Comparison of ENCODE assay signal across 23 cellular contexts in the genomic region with DNA sequence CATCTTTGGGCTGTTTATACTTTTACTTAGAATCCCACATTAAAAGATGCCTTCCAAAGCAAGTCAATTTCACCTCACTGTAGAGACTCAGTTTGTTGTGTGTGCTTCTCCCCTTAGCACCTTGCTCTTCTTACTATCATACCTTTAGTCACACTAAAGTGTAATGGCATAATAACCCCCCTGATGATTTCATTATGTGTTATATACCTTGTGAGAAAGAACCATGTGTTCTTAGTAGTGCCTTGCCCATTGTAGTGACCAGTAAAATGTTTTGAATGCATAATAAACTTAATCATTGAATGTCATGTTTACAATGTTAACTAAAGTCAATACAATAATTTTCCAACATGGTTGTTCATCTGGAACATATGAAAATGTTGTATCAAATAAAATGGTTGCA.
DNase-seq lines count a peak whose midpoint lies in the region; ATAC-seq, FAIRE-seq and TF ChIP-seq lines count a peak whose summit lies in the region.
"Had no signal": no experiment of that assay in that cellular context is flagged by ENCODE, and none has a peak within 500 bp of the region (broad histone marks: within the 10 kb centered on the region; RNA-seq: fewer than 3 reads in every experiment).

No MANE protein-coding gene starts in this region.

- DNase-seq in D721Med (ENCODE audit: insufficient read length, low spot score) = no peak
- DNase-seq in left colon = no peak
- no peak for DNase-seq in transverse colon
- DNase-seq in cerebellum (ENCODE audit: low spot score) = no peak
- no peak for DNase-seq in ascending aorta (ENCODE audit: low spot score in 2 of 2)
- DNase-seq: AML-193; Caco-2; Calu3; CD4-positive, alpha-beta T cell; CD8-positive, alpha-beta T cell; DMS 273 treated with DMSO at 0.1 percent for 48 hours; DMS153; DMS79; DND-41; EL; GDM1 had no signal

- H3K4me3 ChIP-seq in transverse colon = no peak overlapping the region
- no peak overlapping the region for H3K4me3 ChIP-seq in ascending aorta
- H3K4me3 ChIP-seq: A549; BLaER1 treated with 17β-estradiol and CSF1 and Interleukin-3, amounts not matched to agents 10 nM and 100 nM; GM12878 had no signal

- ATAC-seq in left colon (peak; percentile 78), GM18907 (IDR thresholded peaks at IDR 0.05; ENCODE audit: unreplicated experiment) (no peak)
- ATAC-seq: A549; CD8-positive, alpha-beta T cell; GM12878 had no signal

- FAIRE-seq in D721Med (lab: Jason Lieb, UNC) = peak; percentile 6
- FAIRE-seq: A549, GM12878, GM12892, GM18507 had no signal

- intact Hi-C loops in left colon (cut with DNase I, micrococcal nuclease) = no loop called here
- intact Hi-C loops in transverse colon (cut with DNase I; ENCODE audit: low total_unique reads) = no loop called here
- intact Hi-C loops in ascending aorta (cut with DNase I) = no loop called here

- TF ChIP-seq POLR2A in transverse colon (IDR thresholded peaks at IDR 0.05) = no peak

- H3K9me3 ChIP-seq in transverse colon (no peaks in the 10 kb centered on the region), ascending aorta (no peaks in the 10 kb centered on the region)
- H3K9me3 ChIP-seq: A549; BLaER1 treated with 17β-estradiol and CSF1 and Interleukin-3, amounts not matched to agents 10 nM and 100 nM; Caco-2 had no signal

- no peak for TF ChIP-seq EP300 in transverse colon (IDR thresholded peaks at IDR 0.05; ENCODE audit: low read depth)

- no peaks in the 10 kb centered on the region for H3K36me3 ChIP-seq in transverse colon
- no peaks in the 10 kb centered on the region for H3K36me3 ChIP-seq in ascending aorta
- H3K36me3 ChIP-seq: BLaER1 treated with 17β-estradiol and CSF1 and Interleukin-3, amounts not matched to agents 10 nM and 100 nM had no signal

- H3K4me1 ChIP-seq in transverse colon = peaks cover 0 to 20% (median 9%) of the 10 kb centered on the region in 4 donors
- H3K4me1 ChIP-seq in ascending aorta = no peaks in the 10 kb centered on the region
- H3K4me1 ChIP-seq: A549; BLaER1 treated with 17β-estradiol and CSF1 and Interleukin-3, amounts not matched to agents 10 nM and 100 nM; Caco-2 had no signal

- peak overlapping the region in 3 of 4 donors; percentile 18 to 62 (median 57) for H3K27ac ChIP-seq in transverse colon
- H3K27ac ChIP-seq in ascending aorta = no peak overlapping the region
- H3K27ac ChIP-seq: A549; BLaER1 treated with 17β-estradiol and CSF1 and Interleukin-3, amounts not matched to agents 10 nM and 100 nM; C4-2B had no signal

- in situ Hi-C loops in transverse colon (cut with MboI; ENCODE audit: low pct_ligation_motif_present in 1 of 4, low pct_unique_long_range_greater_than_20kb in 1 of 4, low sequenced_read_pairs in 3 of 4) = no loop called here

- TF ChIP-seq CTCF in D721Med (IDR thresholded peaks at IDR 0.05; ENCODE audit: insufficient read depth, missing control alignments) = no peak
- no peak for TF ChIP-seq CTCF in transverse colon (IDR thresholded peaks at IDR 0.05)
- no peak for TF ChIP-seq CTCF in ascending aorta (IDR thresholded peaks at IDR 0.05)

- H3K27me3 ChIP-seq in transverse colon (no peaks in the 10 kb centered on the region), ascending aorta (no peaks in the 10 kb centered on the region)
- H3K27me3 ChIP-seq: BLaER1 treated with 17β-estradiol and CSF1 and Interleukin-3, amounts not matched to agents 10 nM and 100 nM had no signal

Comparison
In these comparisons a context has a peak if more than half of its experiments do, and no peak if none do; other contexts are left out.
1. H3K27ac ChIP-seq: peak in transverse colon (3 of 4); none in ascending aorta (0 of 2).